ENCODE assay signal across 21 cellular contexts in genomic region chr12:103423061-103423473, GRCh38.
DNase-seq lines count a peak whose midpoint lies in the region; ATAC-seq and TF ChIP-seq lines count a peak whose summit lies in the region.
"Had no signal": no experiment of that assay in that cellular context is flagged by ENCODE, and none has a peak within 500 bp of the region (broad histone marks: within the 10 kb centered on the region; RNA-seq: fewer than 3 reads in every experiment).

No MANE protein-coding gene starts in this region.

- H3K27ac ChIP-seq in body of pancreas = no peak overlapping the region
- H3K27ac ChIP-seq: breast epithelium, thoracic aorta had no signal

- H3K27me3 Mint-ChIP-seq in WTC11 (ENCODE audit: low read depth) = no peaks in the 10 kb centered on the region; the same call in 1 of the 2 replicates
- no peaks in the 10 kb centered on the region for H3K27me3 Mint-ChIP-seq in activated T-helper 2 cell treated with anti-CD3 and anti-CD28 coated beads, Interferon-gamma antibody, Interleukin-2, Interleukin-4, amounts not matched to agents 10 μg/mL and 5 μg/mL and 100 μg/mL, durations not matched to agents 14 hours and 24 hours and 36 hours (ENCODE audit: low read depth)

- H3K4me1 Mint-ChIP-seq in WTC11 = peaks cover 18% of the 10 kb centered on the region
- H3K4me1 Mint-ChIP-seq in activated T-helper 2 cell treated with anti-CD3 and anti-CD28 coated beads, Interferon-gamma antibody, Interleukin-2, Interleukin-4, amounts not matched to agents 10 μg/mL and 5 μg/mL and 100 μg/mL, durations not matched to agents 14 hours and 24 hours and 36 hours (ENCODE audit: low read depth) = no peaks in the 10 kb centered on the region
- H3K4me1 Mint-ChIP-seq: CD14-positive monocyte had no signal

- TF ChIP-seq POLR2A in body of pancreas (IDR thresholded peaks at IDR 0.05) = no peak

- H3K27me3 ChIP-seq in BE2C (no peaks in the 10 kb centered on the region), body of pancreas (no peaks in the 10 kb centered on the region)
- H3K27me3 ChIP-seq: breast epithelium had no signal

- no peaks in the 10 kb centered on the region for H3K36me3 ChIP-seq in BE2C
- no peaks in the 10 kb centered on the region for H3K36me3 ChIP-seq in body of pancreas (replicated peaks in 1 of 2; ENCODE audit: insufficient read depth in 1 of 2, low read depth in 2 of 2)
- H3K36me3 ChIP-seq: breast epithelium, thoracic aorta had no signal

- H3K4me3 ChIP-seq in BE2C (ENCODE audit: low read depth, low read length) (no peak overlapping the region), body of pancreas (no peak overlapping the region)
- H3K4me3 ChIP-seq: breast epithelium, GM12878, thoracic aorta had no signal

- TF ChIP-seq CTCF in BE2C (IDR thresholded peaks at IDR 0.05; ENCODE audit: low read depth, low read length) = no peak
- no peak for TF ChIP-seq CTCF in WTC11 (IDR thresholded peaks at IDR 0.05)
- no peak for TF ChIP-seq CTCF in body of pancreas (IDR thresholded peaks at IDR 0.05)

- POLR2A ChIA-PET in WTC11 (lab: Charles Lee) = no interaction called here

- no peak overlapping the region for H3K27ac Mint-ChIP-seq in WTC11
- H3K27ac Mint-ChIP-seq in activated T-helper 2 cell treated with anti-CD3 and anti-CD28 coated beads, Interferon-gamma antibody, Interleukin-2, Interleukin-4, amounts not matched to agents 10 μg/mL and 5 μg/mL and 100 μg/mL, durations not matched to agents 14 hours and 24 hours and 36 hours = no peak overlapping the region
- H3K27ac Mint-ChIP-seq: activated naive CD4-positive, alpha-beta T cell treated with anti-CD3 and anti-CD28 coated beads, Interleukin-2, amount 50 U/mL, for 72 hours; CD14-positive monocyte had no signal

- peaks cover 5% of the 10 kb centered on the region; the same call in 1 of the 2 replicates for H3K36me3 Mint-ChIP-seq in WTC11
- peaks cover 3% of the 10 kb centered on the region for H3K36me3 Mint-ChIP-seq in activated T-helper 2 cell treated with anti-CD3 and anti-CD28 coated beads, Interferon-gamma antibody, Interleukin-2, Interleukin-4, amounts not matched to agents 10 μg/mL and 5 μg/mL and 100 μg/mL, durations not matched to agents 14 hours and 24 hours and 36 hours (ENCODE audit: low read depth)
- H3K36me3 Mint-ChIP-seq: CD14-positive monocyte had no signal

- no peak overlapping the region for H3K4me3 Mint-ChIP-seq in WTC11
- no peak overlapping the region for H3K4me3 Mint-ChIP-seq in activated T-helper 2 cell treated with anti-CD3 and anti-CD28 coated beads, Interferon-gamma antibody, Interleukin-2, Interleukin-4, amounts not matched to agents 10 μg/mL and 5 μg/mL and 100 μg/mL, durations not matched to agents 14 hours and 24 hours and 36 hours (ENCODE audit: low read depth)
- H3K4me3 Mint-ChIP-seq: CD14-positive monocyte had no signal

- ATAC-seq in WTC11 (peak; percentile 22; the same call in 1 of the 2 replicates), HG02981 (IDR thresholded peaks at IDR 0.05; ENCODE audit: unreplicated experiment) (no peak), body of pancreas (no peak)
- ATAC-seq: activated naive CD4-positive, alpha-beta T cell treated with anti-CD3 and anti-CD28 coated beads, Interleukin-2, amount 50 U/mL, for 72 hours; GM12878 had no signal

- H3K4me1 ChIP-seq in BE2C = peaks cover 28% of the 10 kb centered on the region
- no peaks in the 10 kb centered on the region for H3K4me1 ChIP-seq in body of pancreas
- H3K4me1 ChIP-seq: breast epithelium had no signal

- peaks cover 14% of the 10 kb centered on the region for H3K9me3 Mint-ChIP-seq in WTC11
- peaks cover 8% of the 10 kb centered on the region for H3K9me3 Mint-ChIP-seq in activated T-helper 2 cell treated with anti-CD3 and anti-CD28 coated beads, Interferon-gamma antibody, Interleukin-2, Interleukin-4, amounts not matched to agents 10 μg/mL and 5 μg/mL and 100 μg/mL, durations not matched to agents 14 hours and 24 hours and 36 hours

- intact Hi-C loops in activated T-helper 2 cell treated with anti-CD3 and anti-CD28 coated beads, Interferon-gamma antibody, Interleukin-2, Interleukin-4, amounts not matched to agents 10 μg/mL and 5 μg/mL and 100 μg/mL, durations not matched to agents 14 hours and 24 hours and 36 hours (cut with micrococcal nuclease) = no loop called here
- intact Hi-C loops in body of pancreas (cut with DNase I) = no loop called here

- 28 to 37% methylated on average over 2 of the region's 2 CpGs for WGBS in body of pancreas, 2 donors

- peak; percentile 79 for DNase-seq in BE2C
- DNase-seq in NCI-H128 (lab: John Stamatoyannopoulos, UW; ENCODE audit: unreplicated experiment) = peak; percentile 21
- DNase-seq in NCI-H2196 treated with DMSO at 0.1 percent for 48 hours (lab: John Stamatoyannopoulos, UW; ENCODE audit: unreplicated experiment) = peak; percentile 45
- no peak for DNase-seq in WTC11 (ENCODE audit: low spot score)
- DNase-seq in HUDEP-2 (lab: John Stamatoyannopoulos, UW; ENCODE audit: unreplicated experiment in 76 of 76) = no peak
- DNase-seq in activated T-helper 2 cell treated with anti-CD3 and anti-CD28 coated beads, Interferon-gamma antibody, Interleukin-2, Interleukin-4, amounts not matched to agents 10 μg/mL and 5 μg/mL and 100 μg/mL, durations not matched to agents 14 hours and 24 hours and 36 hours (ENCODE audit: low spot score) = no peak
- DNase-seq in body of pancreas = no peak
- DNase-seq: activated CD4-positive, alpha-beta T cell treated with anti-CD3 and anti-CD28 coated beads for 4 hours; head of caudate nucleus; islet precursor cell; mesendoderm; nucleus accumbens; SIG-M5; stimulated activated CD4-positive, alpha-beta T cell treated with anti-CD3 and anti-CD28 coated beads, Interleukin-4, amount 100 ng/mL, for 1 hour; T1000 had no signal

- CTCF ChIA-PET in WTC11 (lab: Charles Lee) = no interaction called here

- H3K9me3 ChIP-seq in BE2C (no peaks in the 10 kb centered on the region), body of pancreas (no peaks in the 10 kb centered on the region)
- H3K9me3 ChIP-seq: breast epithelium, thoracic aorta had no signal

TF ChIP-seq in WTC11, 78 proteins besides CTCF, POLR2A, EP300 and RAD21:
- TF ChIP-seq SMAD3 (CRISPR knock-in tag; IDR thresholded peaks at IDR 0.05; ENCODE audit: borderline replicate concordance) (no peak), HMGA2 (CRISPR knock-in tag; IDR thresholded peaks at IDR 0.05) (no peak), ZNF671 (CRISPR knock-in tag; IDR thresholded peaks at IDR 0.05) (no peak), ARID4B (CRISPR knock-in tag; IDR thresholded peaks at IDR 0.05; ENCODE audit: borderline replicate concordance) (no peak), NR2C2 (CRISPR knock-in tag; IDR thresholded peaks at IDR 0.05) (no peak)

Comparison
In these comparisons a context has a peak if more than half of its experiments do, and no peak if none do; other contexts are left out.
1. DNase-seq: peak in BE2C (single experiment), NCI-H128 (single experiment) and NCI-H2196 treated with DMSO at 0.1 percent for 48 hours (single experiment); none in WTC11 (single experiment), HUDEP-2 (0 of 76), activated T-helper 2 cell treated with anti-CD3 and anti-CD28 coated beads, Interferon-gamma antibody, Interleukin-2, Interleukin-4, amounts not matched to agents 10 μg/mL and 5 μg/mL and 100 μg/mL, durations not matched to agents 14 hours and 24 hours and 36 hours (single experiment) and body of pancreas (0 of 4).